In the genomic region with DNA sequence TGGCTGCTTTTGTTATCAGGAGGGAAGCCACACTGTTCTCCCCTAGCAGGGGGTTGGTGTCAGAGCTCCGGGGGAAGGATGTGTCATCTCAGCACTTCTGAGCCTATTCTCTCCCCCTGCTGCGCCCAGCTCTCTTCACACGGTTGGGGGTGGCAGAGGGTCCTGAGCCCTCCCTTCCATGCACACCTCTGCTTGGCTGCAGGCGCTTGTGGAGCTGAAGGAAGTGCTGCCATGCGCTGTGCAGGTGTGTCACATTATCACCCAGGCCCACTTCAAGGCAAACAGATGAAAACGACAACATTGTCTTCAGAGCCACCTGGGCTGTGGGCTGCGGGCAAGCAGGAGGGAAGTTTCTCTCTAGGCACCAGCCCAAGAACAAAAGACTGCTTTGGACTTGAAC, we compare ENCODE assay signal across 15 cellular contexts.
"Had no signal": no experiment of that assay in that cellular context is flagged by ENCODE, and none has a peak within 500 bp of the region (broad histone marks: within the 10 kb centered on the region; RNA-seq: fewer than 3 reads in every experiment).

No MANE protein-coding gene starts in this region.

- H3K27me3 ChIP-seq: brain microvascular endothelial cell had no signal

- H3K4me3 ChIP-seq: pancreas, suprapubic skin had no signal

- H3K9me3 ChIP-seq: pancreas, suprapubic skin had no signal

- H3K4me1 ChIP-seq: pancreas had no signal

- H3K27ac ChIP-seq: brain microvascular endothelial cell, epithelial cell of prostate, pancreas, suprapubic skin had no signal

- DNase-seq: activated CD4-positive, alpha-beta T cell treated with anti-CD3 and anti-CD28 coated beads, Interleukin-2, amount 10 ng/mL, durations not matched to agents 7 days and 5 days; activated CD4-positive, CD25-positive, alpha-beta regulatory T cell; activated CD8-positive, alpha-beta memory T cell treated with anti-CD3 and anti-CD28 coated beads for 24 hours; activated naive CD8-positive, alpha-beta T cell treated with anti-CD3 and anti-CD28 coated beads for 36 hours; activated T-cell treated with anti-CD3 and anti-CD28 coated beads for 4 hours; brain microvascular endothelial cell; effector memory CD4-positive, alpha-beta T cell; mesendoderm; nephron progenitor cell; pancreas; stimulated activated CD4-positive, alpha-beta T cell treated with anti-CD3 and anti-CD28 coated beads, Interleukin-4, amount 100 ng/mL, for 1 hour; stimulated activated CD8-positive, alpha-beta memory T cell treated with anti-CD3 and anti-CD28 coated beads, Interleukin-4, amount 100 ng/mL, for 48 hours; stimulated activated naive CD8-positive, alpha-beta T cell treated with anti-CD3 and anti-CD28 coated beads, Interleukin-15, Interleukin-2, amounts not matched to agents 100 U/mL and 50 U/mL, for 24 hours had no signal

- H3K36me3 ChIP-seq: brain microvascular endothelial cell, pancreas, suprapubic skin had no signal
